ENCODE assay signal across 9 cellular contexts in genomic region chr9:4596165-4596922, GRCh38.
DNase-seq lines count a peak whose midpoint lies in the region; ATAC-seq and TF ChIP-seq lines count a peak whose summit lies in the region.
"Had no signal": no experiment of that assay in that cellular context is flagged by ENCODE, and none has a peak within 500 bp of the region (broad histone marks: within the 10 kb centered on the region; RNA-seq: fewer than 3 reads in every experiment).

No MANE protein-coding gene starts in this region.

- no peaks in the 10 kb centered on the region for H3K9me3 Mint-ChIP-seq in CD8-positive, alpha-beta T cell
- no peaks in the 10 kb centered on the region for H3K9me3 Mint-ChIP-seq in activated T-helper 1 cell treated with anti-CD3 and anti-CD28 coated beads, Interleukin-12 subunit alpha, Interleukin-12 subunit beta, Interleukin-2, Interleukin-4 antibody, amounts not matched to agents 30 ng/mL and 10 ng/mL and 1 ng/mL, durations not matched to agents 14 hours and 24 hours and 36 hours
- no peaks in the 10 kb centered on the region for H3K9me3 Mint-ChIP-seq in memory B cell

- CTCF ChIA-PET in CD8-positive, alpha-beta T cell (lab: Charles Lee), result interaction anchor here (0.7 to 1.7 kb wide), 4 partner anchors 8 to 44 kb away, joined by 3 to 7 read pairs (median 4); no protein-coding TSS in a partner anchor

- no peaks in the 10 kb centered on the region for H3K27me3 Mint-ChIP-seq in CD8-positive, alpha-beta T cell (ENCODE audit: low read depth)
- no peaks in the 10 kb centered on the region for H3K27me3 Mint-ChIP-seq in activated T-helper 1 cell treated with anti-CD3 and anti-CD28 coated beads, Interleukin-12 subunit alpha, Interleukin-12 subunit beta, Interleukin-2, Interleukin-4 antibody, amounts not matched to agents 30 ng/mL and 10 ng/mL and 1 ng/mL, durations not matched to agents 14 hours and 24 hours and 36 hours (ENCODE audit: insufficient read depth)
- H3K27me3 Mint-ChIP-seq in memory B cell, result no peaks in the 10 kb centered on the region

- DNase-seq in CD8-positive, alpha-beta T cell, result peak; percentile 21 to 87 (median 45)
- DNase-seq in activated T-helper 1 cell treated with anti-CD3 and anti-CD28 coated beads, Interleukin-12 subunit alpha, Interleukin-12 subunit beta, Interleukin-2, Interleukin-4 antibody, amounts not matched to agents 30 ng/mL and 10 ng/mL and 1 ng/mL, durations not matched to agents 14 hours and 24 hours and 36 hours (ENCODE audit: low spot score), result peak; percentile 32
- DNase-seq in memory B cell (ENCODE audit: low spot score in 2 of 2) (no peak), coronary artery (ENCODE audit: low spot score) (no peak), NCI-H1105 treated with DMSO at 0.1 percent for 48 hours (lab: John Stamatoyannopoulos, UW) (no peak)
- DNase-seq: SW 1271 had no signal

- no peaks in the 10 kb centered on the region for H3K36me3 ChIP-seq in CD8-positive, alpha-beta T cell (ENCODE audit: insufficient read depth, low read length)

- H3K4me3 ChIP-seq in CD8-positive, alpha-beta T cell (ENCODE audit: low read depth, low read length), result no peak overlapping the region
- no peak overlapping the region for H3K4me3 ChIP-seq in coronary artery

- peaks cover 49% of the 10 kb centered on the region for H3K4me1 ChIP-seq in CD8-positive, alpha-beta T cell (ENCODE audit: insufficient read depth, low read length)

- ATAC-seq in CD8-positive, alpha-beta T cell, result peak; percentile 90
- peak; percentile 58 for ATAC-seq in HG03175 (IDR thresholded peaks at IDR 0.05; ENCODE audit: unreplicated experiment)
- peak; percentile 56 for ATAC-seq in memory B cell (ENCODE audit: low read depth)
- no peak for ATAC-seq in HG03135 (IDR thresholded peaks at IDR 0.05; ENCODE audit: unreplicated experiment)
- no peak for ATAC-seq in HG03045 (IDR thresholded peaks at IDR 0.05; ENCODE audit: unreplicated experiment)

- H3K27ac ChIP-seq in CD8-positive, alpha-beta T cell (ENCODE audit: low read depth, low read length), result peak overlapping the region; percentile 57
- peak overlapping the region in 1 of 2 donors; percentile 20 for H3K27ac ChIP-seq in coronary artery

- POLR2A ChIA-PET in CD8-positive, alpha-beta T cell (lab: Charles Lee), result interaction anchor here (0.6 kb wide), 1 partner anchor 1070 kb away, joined by 3 read pairs; the partner anchor contains the start of gene RFX3

- H3K4me1 Mint-ChIP-seq in CD8-positive, alpha-beta T cell (ENCODE audit: low read depth), result peaks cover 61% of the 10 kb centered on the region
- H3K4me1 Mint-ChIP-seq in activated T-helper 1 cell treated with anti-CD3 and anti-CD28 coated beads, Interleukin-12 subunit alpha, Interleukin-12 subunit beta, Interleukin-2, Interleukin-4 antibody, amounts not matched to agents 30 ng/mL and 10 ng/mL and 1 ng/mL, durations not matched to agents 14 hours and 24 hours and 36 hours (ENCODE audit: low read depth), result peaks cover 26% of the 10 kb centered on the region
- peaks cover 4% of the 10 kb centered on the region for H3K4me1 Mint-ChIP-seq in memory B cell

- peak; percentile 8 for TF ChIP-seq CTCF in CD8-positive, alpha-beta T cell (IDR thresholded peaks at IDR 0.05)
- no peak for TF ChIP-seq CTCF in coronary artery (IDR thresholded peaks at IDR 0.05)

- H3K27me3 ChIP-seq in CD8-positive, alpha-beta T cell (ENCODE audit: insufficient read depth, low read length), result no peaks in the 10 kb centered on the region

- no peaks in the 10 kb centered on the region for H3K9me3 ChIP-seq in CD8-positive, alpha-beta T cell (ENCODE audit: low read length)

- H3K27ac Mint-ChIP-seq in CD8-positive, alpha-beta T cell, result peak overlapping the region; percentile 98
- peak overlapping the region; percentile 57 for H3K27ac Mint-ChIP-seq in activated T-helper 1 cell treated with anti-CD3 and anti-CD28 coated beads, Interleukin-12 subunit alpha, Interleukin-12 subunit beta, Interleukin-2, Interleukin-4 antibody, amounts not matched to agents 30 ng/mL and 10 ng/mL and 1 ng/mL, durations not matched to agents 14 hours and 24 hours and 36 hours
- no peak overlapping the region for H3K27ac Mint-ChIP-seq in memory B cell

- intact Hi-C loops in CD8-positive, alpha-beta T cell (cut with DNase I, micrococcal nuclease), result loop anchor here (1.0 to 10.0 kb wide), 6 partner anchors 44 to 388 kb away; partner anchors contain the start of genes AK3 (in 2 of the 2), CDC37L1 (in 1 of the 2) and JAK2 (in 1 of the 2)
- intact Hi-C loops in activated T-helper 1 cell treated with anti-CD3 and anti-CD28 coated beads, Interleukin-12 subunit alpha, Interleukin-12 subunit beta, Interleukin-2, Interleukin-4 antibody, amounts not matched to agents 30 ng/mL and 10 ng/mL and 1 ng/mL, durations not matched to agents 14 hours and 24 hours and 36 hours (cut with micrococcal nuclease), result no loop called here

- peaks cover 2% of the 10 kb centered on the region for H3K36me3 Mint-ChIP-seq in CD8-positive, alpha-beta T cell
- H3K36me3 Mint-ChIP-seq in activated T-helper 1 cell treated with anti-CD3 and anti-CD28 coated beads, Interleukin-12 subunit alpha, Interleukin-12 subunit beta, Interleukin-2, Interleukin-4 antibody, amounts not matched to agents 30 ng/mL and 10 ng/mL and 1 ng/mL, durations not matched to agents 14 hours and 24 hours and 36 hours (ENCODE audit: low read depth), result no peaks in the 10 kb centered on the region
- no peaks in the 10 kb centered on the region for H3K36me3 Mint-ChIP-seq in memory B cell

- peak overlapping the region; percentile 62 for H3K4me3 Mint-ChIP-seq in CD8-positive, alpha-beta T cell
- H3K4me3 Mint-ChIP-seq in activated T-helper 1 cell treated with anti-CD3 and anti-CD28 coated beads, Interleukin-12 subunit alpha, Interleukin-12 subunit beta, Interleukin-2, Interleukin-4 antibody, amounts not matched to agents 30 ng/mL and 10 ng/mL and 1 ng/mL, durations not matched to agents 14 hours and 24 hours and 36 hours, result no peak overlapping the region
- H3K4me3 Mint-ChIP-seq in memory B cell, result no peak overlapping the region

Comparison
In these comparisons a context has a peak if more than half of its experiments do, and no peak if none do; other contexts are left out.
1. ATAC-seq: peak in CD8-positive, alpha-beta T cell (single experiment), HG03175 (single experiment) and memory B cell (single experiment); none in HG03135 (single experiment) and HG03045 (single experiment).
2. DNase-seq: peak in CD8-positive, alpha-beta T cell (7 of 7) and activated T-helper 1 cell treated with anti-CD3 and anti-CD28 coated beads, Interleukin-12 subunit alpha, Interleukin-12 subunit beta, Interleukin-2, Interleukin-4 antibody, amounts not matched to agents 30 ng/mL and 10 ng/mL and 1 ng/mL, durations not matched to agents 14 hours and 24 hours and 36 hours (single experiment); none in memory B cell (0 of 2), coronary artery (single experiment) and NCI-H1105 treated with DMSO at 0.1 percent for 48 hours (single experiment).